ENCODE assay signal across 1 cellular context in the genomic region with DNA sequence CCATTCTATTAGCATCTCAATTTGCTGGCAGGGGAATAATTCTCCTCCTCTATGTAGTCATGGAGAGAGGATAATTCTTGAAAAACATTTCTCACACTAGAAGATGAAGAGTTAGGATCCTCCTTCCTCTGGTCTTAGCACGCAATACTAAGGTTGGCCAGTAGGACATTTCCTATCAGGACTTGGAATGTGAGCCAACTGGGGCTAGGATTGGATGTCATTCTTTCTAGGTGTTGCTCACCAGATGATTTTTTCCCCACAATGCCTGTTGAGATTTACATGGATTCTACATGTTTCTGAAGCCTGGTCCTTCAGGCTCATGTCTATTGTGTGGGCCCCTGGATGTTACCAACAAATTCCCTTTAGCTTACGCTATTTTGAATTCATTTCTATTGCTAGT.
TF ChIP-seq lines count a peak whose summit lies in the region.

No MANE protein-coding gene starts in this region.

TF ChIP-seq in SK-N-SH treated with all-trans-retinoic acid at 6 μM for 48 hours, 23 proteins besides CTCF, POLR2A, EP300 and RAD21 (continued from another document):
- TF ChIP-seq, protein P1, sequence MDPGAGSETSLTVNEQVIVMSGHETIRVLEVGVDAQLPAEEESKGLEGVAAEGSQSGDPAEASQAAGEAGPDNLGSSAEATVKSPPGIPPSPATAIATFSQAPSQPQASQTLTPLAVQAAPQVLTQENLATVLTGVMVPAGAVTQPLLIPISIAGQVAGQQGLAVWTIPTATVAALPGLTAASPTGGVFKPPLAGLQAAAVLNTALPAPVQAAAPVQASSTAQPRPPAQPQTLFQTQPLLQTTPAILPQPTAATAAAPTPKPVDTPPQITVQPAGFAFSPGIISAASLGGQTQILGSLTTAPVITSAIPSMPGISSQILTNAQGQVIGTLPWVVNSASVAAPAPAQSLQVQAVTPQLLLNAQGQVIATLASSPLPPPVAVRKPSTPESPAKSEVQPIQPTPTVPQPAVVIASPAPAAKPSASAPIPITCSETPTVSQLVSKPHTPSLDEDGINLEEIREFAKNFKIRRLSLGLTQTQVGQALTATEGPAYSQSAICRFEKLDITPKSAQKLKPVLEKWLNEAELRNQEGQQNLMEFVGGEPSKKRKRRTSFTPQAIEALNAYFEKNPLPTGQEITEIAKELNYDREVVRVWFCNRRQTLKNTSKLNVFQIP (CRISPR knock-in tag; IDR thresholded peaks at IDR 0.05; ENCODE audit: borderline replicate concordance, low read depth), result no peak
- no peak for TF ChIP-seq OSR1 (CRISPR knock-in tag; IDR thresholded peaks at IDR 0.05)
- no peak for TF ChIP-seq TCF4 (CRISPR knock-in tag; IDR thresholded peaks at IDR 0.05; ENCODE audit: borderline replicate concordance)
- no peak for TF ChIP-seq ESRRG (CRISPR knock-in tag; IDR thresholded peaks at IDR 0.05)
- TF ChIP-seq, protein P2, sequence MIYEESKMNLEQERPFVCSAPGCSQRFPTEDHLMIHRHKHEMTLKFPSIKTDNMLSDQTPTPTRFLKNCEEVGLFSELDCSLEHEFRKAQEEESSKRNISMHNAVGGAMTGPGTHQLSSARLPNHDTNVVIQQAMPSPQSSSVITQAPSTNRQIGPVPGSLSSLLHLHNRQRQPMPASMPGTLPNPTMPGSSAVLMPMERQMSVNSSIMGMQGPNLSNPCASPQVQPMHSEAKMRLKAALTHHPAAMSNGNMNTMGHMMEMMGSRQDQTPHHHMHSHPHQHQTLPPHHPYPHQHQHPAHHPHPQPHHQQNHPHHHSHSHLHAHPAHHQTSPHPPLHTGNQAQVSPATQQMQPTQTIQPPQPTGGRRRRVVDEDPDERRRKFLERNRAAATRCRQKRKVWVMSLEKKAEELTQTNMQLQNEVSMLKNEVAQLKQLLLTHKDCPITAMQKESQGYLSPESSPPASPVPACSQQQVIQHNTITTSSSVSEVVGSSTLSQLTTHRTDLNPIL (CRISPR knock-in tag; IDR thresholded peaks at IDR 0.05; ENCODE audit: low read depth), result no peak
- TF ChIP-seq, protein P3, sequence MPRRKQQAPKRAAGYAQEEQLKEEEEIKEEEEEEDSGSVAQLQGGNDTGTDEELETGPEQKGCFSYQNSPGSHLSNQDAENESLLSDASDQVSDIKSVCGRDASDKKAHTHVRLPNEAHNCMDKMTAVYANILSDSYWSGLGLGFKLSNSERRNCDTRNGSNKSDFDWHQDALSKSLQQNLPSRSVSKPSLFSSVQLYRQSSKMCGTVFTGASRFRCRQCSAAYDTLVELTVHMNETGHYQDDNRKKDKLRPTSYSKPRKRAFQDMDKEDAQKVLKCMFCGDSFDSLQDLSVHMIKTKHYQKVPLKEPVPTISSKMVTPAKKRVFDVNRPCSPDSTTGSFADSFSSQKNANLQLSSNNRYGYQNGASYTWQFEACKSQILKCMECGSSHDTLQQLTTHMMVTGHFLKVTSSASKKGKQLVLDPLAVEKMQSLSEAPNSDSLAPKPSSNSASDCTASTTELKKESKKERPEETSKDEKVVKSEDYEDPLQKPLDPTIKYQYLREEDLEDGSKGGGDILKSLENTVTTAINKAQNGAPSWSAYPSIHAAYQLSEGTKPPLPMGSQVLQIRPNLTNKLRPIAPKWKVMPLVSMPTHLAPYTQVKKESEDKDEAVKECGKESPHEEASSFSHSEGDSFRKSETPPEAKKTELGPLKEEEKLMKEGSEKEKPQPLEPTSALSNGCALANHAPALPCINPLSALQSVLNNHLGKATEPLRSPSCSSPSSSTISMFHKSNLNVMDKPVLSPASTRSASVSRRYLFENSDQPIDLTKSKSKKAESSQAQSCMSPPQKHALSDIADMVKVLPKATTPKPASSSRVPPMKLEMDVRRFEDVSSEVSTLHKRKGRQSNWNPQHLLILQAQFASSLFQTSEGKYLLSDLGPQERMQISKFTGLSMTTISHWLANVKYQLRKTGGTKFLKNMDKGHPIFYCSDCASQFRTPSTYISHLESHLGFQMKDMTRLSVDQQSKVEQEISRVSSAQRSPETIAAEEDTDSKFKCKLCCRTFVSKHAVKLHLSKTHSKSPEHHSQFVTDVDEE (CRISPR knock-in tag; IDR thresholded peaks at IDR 0.05), result no peak
- TF ChIP-seq ZFP30 (CRISPR knock-in tag; IDR thresholded peaks at IDR 0.05), result no peak
- no peak for TF ChIP-seq ZNF565 (CRISPR knock-in tag; conservative IDR thresholded peaks at IDR 0.05; ENCODE audit: low read depth)
TF ChIP-seq in SK-N-SH treated with all-trans-retinoic acid at 6 μM for 48 hours: peak in this region for 0.
